Comparison of ENCODE assay signal across 19 cellular contexts in the genomic region with DNA sequence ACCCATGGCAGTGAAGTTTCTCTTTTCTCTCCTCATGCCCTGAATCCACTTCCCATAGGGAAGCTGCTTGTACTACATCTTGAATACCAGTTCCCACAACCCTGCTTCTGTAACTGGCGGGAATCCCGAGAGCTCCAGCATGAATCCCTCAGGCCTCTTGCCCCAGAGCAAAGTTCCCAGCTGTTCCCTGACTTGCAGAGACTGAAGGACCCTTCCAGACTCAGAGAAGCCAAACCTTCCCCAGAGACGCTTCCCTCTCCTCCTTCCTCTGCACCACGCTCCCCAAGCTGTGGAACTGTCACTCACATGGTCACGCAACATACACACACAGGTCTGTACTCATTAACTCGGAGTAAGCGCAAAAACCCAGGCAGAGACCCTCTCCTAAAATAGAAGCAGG.
"Had no signal": no experiment of that assay in that cellular context is flagged by ENCODE, and none has a peak within 500 bp of the region (broad histone marks: within the 10 kb centered on the region; RNA-seq: fewer than 3 reads in every experiment).

No MANE protein-coding gene starts in this region.

- H3K9me3 ChIP-seq: breast epithelium, tibial nerve, vagina had no signal

- H3K27me3 Mint-ChIP-seq: activated B cell treated with CpG ODN at 0.5 μM for 24 hours; activated CD4-positive, alpha-beta T cell treated with anti-CD3 and anti-CD28 coated beads, Interleukin-2, amount 10 ng/mL, durations not matched to agents 7 days and 5 days; activated naive CD8-positive, alpha-beta T cell treated with anti-CD3 and anti-CD28 coated beads, Interleukin-2, amount 50 U/mL, for 24 hours; naive thymus-derived CD4-positive, alpha-beta T cell had no signal

- H3K27me3 ChIP-seq: breast epithelium, tibial nerve, vagina had no signal

- DNase-seq: activated B cell treated with CpG ODN at 0.5 μM for 24 hours; activated CD4-positive, alpha-beta T cell treated with anti-CD3 and anti-CD28 coated beads, Interleukin-2, amount 10 ng/mL, durations not matched to agents 7 days and 5 days; activated CD8-positive, alpha-beta memory T cell treated with anti-CD3 and anti-CD28 coated beads for 24 hours; activated naive CD4-positive, alpha-beta T cell treated with Interleukin-2 at 50 U/mL for 16 hours; activated naive CD8-positive, alpha-beta T cell treated with anti-CD3 and anti-CD28 coated beads, Interleukin-2, amount 50 U/mL, for 24 hours; aorta; foreskin fibroblast; naive thymus-derived CD4-positive, alpha-beta T cell; nucleus accumbens; posterior cingulate gyrus; retina; stimulated activated CD4-positive, alpha-beta T cell treated with anti-CD3 and anti-CD28 coated beads, Interleukin-15, amount 100 ng/mL, for 24 hours; stimulated activated CD4-positive, alpha-beta T cell treated with anti-CD3 and anti-CD28 coated beads, Interleukin-4, amount 100 ng/mL, for 1 hour; stimulated activated naive CD4-positive, alpha-beta T cell had no signal

- H3K27ac Mint-ChIP-seq: activated B cell treated with CpG ODN at 0.5 μM for 24 hours; activated CD4-positive, alpha-beta T cell treated with anti-CD3 and anti-CD28 coated beads, Interleukin-2, amount 10 ng/mL, durations not matched to agents 7 days and 5 days; activated naive CD8-positive, alpha-beta T cell treated with anti-CD3 and anti-CD28 coated beads, Interleukin-2, amount 50 U/mL, for 24 hours; activated T-helper 1 cell treated with anti-CD3 and anti-CD28 coated beads, Interleukin-12 subunit alpha, Interleukin-12 subunit beta, Interleukin-2, Interleukin-4 antibody, amounts not matched to agents 30 ng/mL and 10 ng/mL and 1 ng/mL, durations not matched to agents 14 hours and 24 hours and 36 hours; T-helper 2 cell treated with Interferon-gamma antibody and Interleukin-4, amounts not matched to agents 5 μg/mL and 100 μg/mL, for 36 hours had no signal

- H3K4me1 Mint-ChIP-seq: activated CD4-positive, alpha-beta T cell treated with anti-CD3 and anti-CD28 coated beads, Interleukin-2, amount 10 ng/mL, durations not matched to agents 7 days and 5 days; activated naive CD8-positive, alpha-beta T cell treated with anti-CD3 and anti-CD28 coated beads, Interleukin-2, amount 50 U/mL, for 24 hours had no signal

- H3K4me1 ChIP-seq: breast epithelium had no signal

- H3K36me3 ChIP-seq: breast epithelium had no signal

- H3K27ac ChIP-seq: breast epithelium, tibial nerve, vagina had no signal

- H3K9me3 Mint-ChIP-seq: activated B cell treated with CpG ODN at 0.5 μM for 24 hours; activated CD4-positive, alpha-beta T cell treated with anti-CD3 and anti-CD28 coated beads, Interleukin-2, amount 10 ng/mL, durations not matched to agents 7 days and 5 days; activated naive CD8-positive, alpha-beta T cell treated with anti-CD3 and anti-CD28 coated beads, Interleukin-2, amount 50 U/mL, for 24 hours; activated T-helper 1 cell treated with anti-CD3 and anti-CD28 coated beads, Interleukin-12 subunit alpha, Interleukin-12 subunit beta, Interleukin-2, Interleukin-4 antibody, amounts not matched to agents 30 ng/mL and 10 ng/mL and 1 ng/mL, durations not matched to agents 14 hours and 24 hours and 36 hours; naive thymus-derived CD4-positive, alpha-beta T cell; T-helper 2 cell treated with Interferon-gamma antibody and Interleukin-4, amounts not matched to agents 5 μg/mL and 100 μg/mL, for 36 hours had no signal

- ATAC-seq: activated naive CD8-positive, alpha-beta T cell treated with anti-CD3 and anti-CD28 coated beads, Interleukin-2, amount 50 U/mL, for 24 hours; naive thymus-derived CD4-positive, alpha-beta T cell had no signal

- H3K4me3 Mint-ChIP-seq: activated B cell treated with CpG ODN at 0.5 μM for 24 hours; activated CD4-positive, alpha-beta T cell treated with anti-CD3 and anti-CD28 coated beads, Interleukin-2, amount 10 ng/mL, durations not matched to agents 7 days and 5 days; activated naive CD8-positive, alpha-beta T cell treated with anti-CD3 and anti-CD28 coated beads, Interleukin-2, amount 50 U/mL, for 24 hours; activated T-helper 1 cell treated with anti-CD3 and anti-CD28 coated beads, Interleukin-12 subunit alpha, Interleukin-12 subunit beta, Interleukin-2, Interleukin-4 antibody, amounts not matched to agents 30 ng/mL and 10 ng/mL and 1 ng/mL, durations not matched to agents 14 hours and 24 hours and 36 hours; naive thymus-derived CD4-positive, alpha-beta T cell; T-helper 2 cell treated with Interferon-gamma antibody and Interleukin-4, amounts not matched to agents 5 μg/mL and 100 μg/mL, for 36 hours had no signal

- H3K4me3 ChIP-seq: breast epithelium, tibial nerve, vagina had no signal
